ENCODE assay signal across 29 cellular contexts in the genomic region with DNA sequence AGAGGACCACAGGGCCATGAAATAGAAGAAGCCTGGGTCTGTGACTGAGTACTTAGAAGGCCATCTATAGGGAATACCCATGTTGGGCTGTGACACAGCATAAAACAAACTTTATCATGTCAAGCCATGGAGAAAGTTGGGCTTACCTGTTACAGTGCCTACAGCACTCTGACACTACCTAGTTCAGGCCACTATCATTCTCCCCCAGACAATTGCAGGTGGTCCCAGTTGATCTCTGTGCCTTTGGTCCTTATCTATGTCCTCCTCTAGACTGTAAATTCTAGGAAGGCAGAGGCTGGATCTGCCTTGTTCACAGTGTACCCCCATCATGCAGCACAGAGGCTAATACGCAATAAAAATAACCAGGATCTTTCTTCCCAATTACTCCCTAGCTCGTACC.
"Had no signal": no experiment of that assay in that cellular context is flagged by ENCODE, and none has a peak within 500 bp of the region (broad histone marks: within the 10 kb centered on the region; RNA-seq: fewer than 3 reads in every experiment).

No MANE protein-coding gene starts in this region.

- ATAC-seq: effector memory CD8-positive, alpha-beta T cell; esophagus mucosa; foreskin keratinocyte; gastrocnemius medialis; gastroesophageal sphincter; heart left ventricle; heart right ventricle had no signal

- H3K27ac Mint-ChIP-seq: dendritic cell treated with granulocyte-macrophage colony-stimulating factor and Interleukin-4, amounts not matched to agents 40 ng/mL and 50 ng/mL, for 4 days; effector memory CD8-positive, alpha-beta T cell; endodermal cell had no signal

- FAIRE-seq: colon, endometrium, endothelial cell of umbilical vein, frontal cortex had no signal

- H3K27ac ChIP-seq: colonic mucosa, coronary artery, dorsolateral prefrontal cortex, epithelial cell of prostate, esophagus muscularis mucosa, esophagus squamous epithelium, foreskin keratinocyte, gastrocnemius medialis, gastroesophageal sphincter, heart left ventricle, heart right ventricle had no signal

- H3K9me3 Mint-ChIP-seq: effector memory CD8-positive, alpha-beta T cell had no signal

- H3K4me1 ChIP-seq: colonic mucosa, esophagus muscularis mucosa, esophagus squamous epithelium, foreskin keratinocyte, gastrocnemius medialis, gastroesophageal sphincter, heart left ventricle, heart right ventricle had no signal

- H3K36me3 ChIP-seq: colonic mucosa, esophagus muscularis mucosa, esophagus squamous epithelium, gastrocnemius medialis, gastroesophageal sphincter, heart left ventricle, heart right ventricle had no signal

- H3K4me3 ChIP-seq: colonic mucosa, coronary artery, dorsolateral prefrontal cortex, esophagus muscularis mucosa, esophagus squamous epithelium, gastrocnemius medialis, gastroesophageal sphincter, heart left ventricle, heart right ventricle had no signal

- DNase-seq: colonic mucosa; cortex of kidney; dermis blood vessel endothelial cell; dorsolateral prefrontal cortex; effector CD4-positive, alpha-beta T cell; effector CD8-positive, alpha-beta T cell; effector memory CD4-positive, alpha-beta T cell; effector memory CD8-positive, alpha-beta T cell; endodermal cell; erythroblast; esophagus squamous epithelium; foreskin fibroblast; foreskin keratinocyte; foreskin melanocyte; gastrocnemius medialis; glutamatergic neuron; head of caudate nucleus; heart left ventricle; heart right ventricle had no signal

- H3K27me3 ChIP-seq: colonic mucosa, dorsolateral prefrontal cortex, esophagus muscularis mucosa, esophagus squamous epithelium, gastrocnemius medialis, gastroesophageal sphincter had no signal

- H3K4me3 Mint-ChIP-seq: dendritic cell treated with granulocyte-macrophage colony-stimulating factor and Interleukin-4, amounts not matched to agents 40 ng/mL and 50 ng/mL, for 4 days; effector memory CD8-positive, alpha-beta T cell; endodermal cell had no signal

- H3K4me1 Mint-ChIP-seq: endodermal cell had no signal

- H3K9me3 ChIP-seq: colonic mucosa, esophagus muscularis mucosa, esophagus squamous epithelium, gastrocnemius medialis, gastroesophageal sphincter had no signal
